10 cellular contexts compared by ENCODE assay signal in the genomic region with DNA sequence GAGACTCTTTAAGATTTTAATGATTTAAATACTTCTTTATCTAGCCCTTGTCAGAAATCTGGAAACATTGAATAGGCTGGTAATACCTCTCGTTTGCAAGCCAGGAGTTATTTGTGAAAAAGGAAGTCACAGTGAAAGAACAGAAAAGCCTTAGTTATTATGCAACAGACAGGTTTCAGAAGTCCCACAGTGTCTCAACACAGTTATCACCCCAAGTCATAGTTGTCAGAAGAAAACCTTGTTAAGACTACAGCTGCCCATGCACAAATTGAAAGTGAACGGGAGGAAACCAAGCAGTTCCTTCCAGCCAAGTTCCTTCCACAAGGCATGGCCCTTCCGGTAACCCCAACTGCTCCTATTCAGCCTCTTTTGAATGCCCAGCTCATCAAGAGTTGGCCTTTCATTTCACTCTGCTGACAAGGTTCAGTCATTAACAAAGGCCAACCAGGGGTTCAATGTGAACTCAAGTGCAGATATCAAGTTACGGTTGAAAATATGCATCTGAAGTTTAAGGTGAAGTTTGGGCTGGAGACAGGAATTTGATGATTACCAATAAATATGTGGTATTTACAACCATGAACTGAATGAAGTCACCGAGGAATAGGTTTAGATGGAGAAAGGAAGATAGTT. TPM values are rescaled to one million over a fixed set of nuclear protein-coding genes. Genes with fewer than 3 reads are reported as not detected.
DNase-seq lines count a peak whose midpoint lies in the region; ATAC-seq and TF ChIP-seq lines count a peak whose summit lies in the region.
"Had no signal": no experiment of that assay in that cellular context is flagged by ENCODE, and none has a peak within 500 bp of the region (broad histone marks: within the 10 kb centered on the region; RNA-seq: fewer than 3 reads in every experiment).

No MANE protein-coding gene starts in this region.

- CTCF ChIA-PET in WTC11 (lab: Charles Lee): interaction anchor here (0.7 to 1.1 kb wide), 2 partner anchors 210 to 211 kb away, joined by 3 read pairs; no protein-coding TSS in a partner anchor

- peak; percentile 65 for DNase-seq in GM13976 (ENCODE audit: low spot score)
- peak; percentile 67 for DNase-seq in GM20000 (ENCODE audit: low spot score)
- DNase-seq in WTC11 (ENCODE audit: low spot score): no peak
- DNase-seq in dermis blood vessel endothelial cell: no peak
- no peak for DNase-seq in GDM1 (lab: John Stamatoyannopoulos, UW)
- no peak for DNase-seq in H4 (ENCODE audit: low spot score)
- no peak for DNase-seq in tibial nerve (ENCODE audit: low spot score in 2 of 2)
- DNase-seq: activated CD4-positive, alpha-beta memory T cell treated with anti-CD3 and anti-CD28 coated beads for 36 hours; NCI-H1092 treated with DMSO at 0.1 percent for 48 hours had no signal

- H3K27ac ChIP-seq in tibial nerve: no peak overlapping the region

- H3K36me3 Mint-ChIP-seq in WTC11: peaks cover 5% of the 10 kb centered on the region

- no peak overlapping the region for H3K4me3 Mint-ChIP-seq in WTC11
- H3K4me3 Mint-ChIP-seq: activated CD4-positive, alpha-beta memory T cell treated with anti-CD3 and anti-CD28 coated beads for 36 hours had no signal

- POLR2A ChIA-PET in WTC11 (lab: Charles Lee): no interaction called here

- no peak for TF ChIP-seq POLR2A in tibial nerve (IDR thresholded peaks at IDR 0.05)

- no peak overlapping the region for H3K27ac Mint-ChIP-seq in WTC11
- H3K27ac Mint-ChIP-seq: activated CD4-positive, alpha-beta memory T cell treated with anti-CD3 and anti-CD28 coated beads for 36 hours had no signal

- H3K27me3 Mint-ChIP-seq in WTC11 (ENCODE audit: low read depth): peaks cover 5% of the 10 kb centered on the region; the same call in 1 of the 2 replicates
- H3K27me3 Mint-ChIP-seq: activated CD4-positive, alpha-beta memory T cell treated with anti-CD3 and anti-CD28 coated beads for 36 hours had no signal

- in situ Hi-C loops in GM13976 (cut with MboI; ENCODE audit: low sequenced_read_pairs, unreplicated experiment): no loop called here

- peaks cover 4% of the 10 kb centered on the region for H3K9me3 Mint-ChIP-seq in WTC11
- H3K9me3 Mint-ChIP-seq: activated CD4-positive, alpha-beta memory T cell treated with anti-CD3 and anti-CD28 coated beads for 36 hours had no signal

- 75 to 76% methylated on average over 5 of the region's 5 CpGs for WGBS in tibial nerve, 2 donors

- peaks cover 23% of the 10 kb centered on the region for H3K4me1 Mint-ChIP-seq in WTC11

- H3K9me3 ChIP-seq in tibial nerve: no peaks in the 10 kb centered on the region

- H3K4me1 ChIP-seq in tibial nerve: peaks cover 0 to 9% (median 0%) of the 10 kb centered on the region in 4 donors

- no peaks in the 10 kb centered on the region for H3K27me3 ChIP-seq in tibial nerve

- TF ChIP-seq EP300 in tibial nerve (IDR thresholded peaks at IDR 0.05): no peak

- ATAC-seq in HG03159 (IDR thresholded peaks at IDR 0.05; ENCODE audit: unreplicated experiment) (peak; percentile 98), WTC11 (peak; percentile 30; the same call in 1 of the 2 replicates)

- no peak for TF ChIP-seq CTCF in GM13976 (IDR thresholded peaks at IDR 0.05; ENCODE audit: borderline replicate concordance, control extremely low read depth, extremely low read depth, insufficient read depth, missing control alignments)
- no peak for TF ChIP-seq CTCF in GM20000 (IDR thresholded peaks at IDR 0.05; ENCODE audit: extremely low read depth, missing control alignments)
- TF ChIP-seq CTCF in WTC11 (IDR thresholded peaks at IDR 0.05): no peak
- TF ChIP-seq CTCF in tibial nerve (IDR thresholded peaks at IDR 0.05): no peak

- no peak overlapping the region for H3K4me3 ChIP-seq in tibial nerve

- H3K36me3 ChIP-seq in tibial nerve: no peaks in the 10 kb centered on the region

TF ChIP-seq in WTC11, 78 proteins besides CTCF, POLR2A, EP300 and RAD21:
- TF ChIP-seq ZNF396 (CRISPR knock-in tag; IDR thresholded peaks at IDR 0.05; ENCODE audit: borderline replicate concordance) (no peak), NR1H2 (CRISPR knock-in tag; IDR thresholded peaks at IDR 0.05) (no peak), HMGA2 (CRISPR knock-in tag; IDR thresholded peaks at IDR 0.05) (no peak), ETV6 (CRISPR knock-in tag; IDR thresholded peaks at IDR 0.05) (no peak), ZNF512 (CRISPR knock-in tag; IDR thresholded peaks at IDR 0.05; ENCODE audit: borderline replicate concordance) (no peak), NFE2L1 (CRISPR knock-in tag; IDR thresholded peaks at IDR 0.05) (no peak), ZNF317 (CRISPR knock-in tag; IDR thresholded peaks at IDR 0.05; ENCODE audit: borderline replicate concordance, low read depth) (no peak), NFYB (CRISPR knock-in tag; conservative IDR thresholded peaks at IDR 0.05; ENCODE audit: low read depth) (no peak)

RNA-seq across cellular contexts. Expression of gene ALPK1, which starts 15.6 kb away (rescaled TPM):
- total RNA-seq in WTC11 (2021) (0.37 to 0.57 TPM (median 0.50 TPM) in 3 replicates), dermis blood vessel endothelial cell (4.0 and 4.4 TPM in 2 replicates), tibial nerve (10 to 100 TPM; 16.5 to 38.1 (median 31.5) TPM)
- total RNA-seq in H4 (2014; rRNA removed; shearing (Covaris generic)): 9.0 and 15.7 TPM in 2 replicates

RNA-seq across cellular contexts. Expression of gene TIFA, which starts 27.0 kb away (rescaled TPM):
- 1.4 to 3.6 TPM (median 1.8 TPM) in 3 replicates for total RNA-seq in WTC11 (2021)
- total RNA-seq in dermis blood vessel endothelial cell: 14.3 and 17.0 TPM in 2 replicates
- total RNA-seq in H4 (2014; rRNA removed; shearing (Covaris generic)): 7.5 and 22.1 TPM in 2 replicates
- 10 to 100 TPM in 1 of 4 donors, 1 to 10 TPM in 3; 2.2 to 12.6 (median 3.7) TPM for total RNA-seq in tibial nerve

Comparison
In these comparisons a context has a peak if more than half of its experiments do, and no peak if none do; other contexts are left out.
1. DNase-seq: peak in GM13976 (single experiment) and GM20000 (single experiment); none in WTC11 (single experiment), dermis blood vessel endothelial cell (single experiment), GDM1 (single experiment), H4 (single experiment) and tibial nerve (0 of 2).